Comparison of ENCODE assay signal across 10 cellular contexts in genomic region chr11:111983187-111983986, GRCh38. TPM values are rescaled to one million over a fixed set of nuclear protein-coding genes. Genes with fewer than 3 reads are reported as not detected.
A peak's percentile ranks its signal among the peaks of the same experiment; 100 is the strongest.
DNase-seq lines count a peak whose midpoint lies in the region; ATAC-seq and TF ChIP-seq lines count a peak whose summit lies in the region.
"Had no signal": no experiment of that assay in that cellular context is flagged by ENCODE, and none has a peak within 500 bp of the region (broad histone marks: within the 10 kb centered on the region; RNA-seq: fewer than 3 reads in every experiment).

No MANE protein-coding gene starts in this region.

- H3K4me3 ChIP-seq in HAP-1 = no peak overlapping the region

- CTCF ChIA-PET in activated CD8-positive, alpha-beta T cell treated with anti-CD3 and anti-CD28 coated beads, Interleukin-2, amount 10 ng/mL, durations not matched to agents 7 days and 5 days (lab: Charles Lee) = interaction anchor here (1.0 to 9.3 kb wide), 8 partner anchors 8 to 112 kb away, joined by 3 to 261 read pairs (median 8); partner anchors contain the start of genes ALG9 and DIXDC1

- no peaks in the 10 kb centered on the region for H3K27me3 ChIP-seq in HAP-1 (ENCODE audit: low read depth)

- TF ChIP-seq CTCF in osteocyte (IDR thresholded peaks at IDR 0.05) = no peak

- H3K27ac Mint-ChIP-seq in osteocyte (ENCODE audit: unreplicated experiment) = peak overlapping the region; percentile 9
- H3K27ac Mint-ChIP-seq in activated CD8-positive, alpha-beta T cell treated with anti-CD3 and anti-CD28 coated beads, Interleukin-2, amount 10 ng/mL, durations not matched to agents 7 days and 5 days = no peak overlapping the region
- H3K27ac Mint-ChIP-seq: effector memory CD8-positive, alpha-beta T cell had no signal

- no peaks in the 10 kb centered on the region for H3K9me3 Mint-ChIP-seq in osteocyte (ENCODE audit: unreplicated experiment)
- H3K9me3 Mint-ChIP-seq in activated CD8-positive, alpha-beta T cell treated with anti-CD3 and anti-CD28 coated beads, Interleukin-2, amount 10 ng/mL, durations not matched to agents 7 days and 5 days (ENCODE audit: insufficient read depth) = no peaks in the 10 kb centered on the region
- H3K9me3 Mint-ChIP-seq: effector memory CD8-positive, alpha-beta T cell had no signal

- POLR2A ChIA-PET in activated CD8-positive, alpha-beta T cell treated with anti-CD3 and anti-CD28 coated beads, Interleukin-2, amount 10 ng/mL, durations not matched to agents 7 days and 5 days (lab: Charles Lee) = no interaction called here

- no peaks in the 10 kb centered on the region; the same call in 1 of the 2 replicates for H3K36me3 ChIP-seq in HAP-1 (replicated peaks)

- H3K36me3 Mint-ChIP-seq in osteocyte (ENCODE audit: unreplicated experiment) = peaks cover 8% of the 10 kb centered on the region
- no peaks in the 10 kb centered on the region for H3K36me3 Mint-ChIP-seq in activated CD8-positive, alpha-beta T cell treated with anti-CD3 and anti-CD28 coated beads, Interleukin-2, amount 10 ng/mL, durations not matched to agents 7 days and 5 days (ENCODE audit: low read depth)

- peaks cover 14% of the 10 kb centered on the region for H3K4me1 Mint-ChIP-seq in osteocyte (ENCODE audit: unreplicated experiment)
- H3K4me1 Mint-ChIP-seq in activated CD8-positive, alpha-beta T cell treated with anti-CD3 and anti-CD28 coated beads, Interleukin-2, amount 10 ng/mL, durations not matched to agents 7 days and 5 days (ENCODE audit: low read depth) = no peaks in the 10 kb centered on the region

- in situ Hi-C loops in HAP-1 (cut with MboI; ENCODE audit: low sequenced_read_pairs) = no loop called here

- no peak for ATAC-seq in activated CD8-positive, alpha-beta T cell treated with anti-CD3 and anti-CD28 coated beads, Interleukin-2, amount 10 ng/mL, durations not matched to agents 7 days and 5 days
- ATAC-seq: effector memory CD8-positive, alpha-beta T cell had no signal

- H3K4me1 ChIP-seq in HAP-1 = peaks cover 17% of the 10 kb centered on the region

- no peaks in the 10 kb centered on the region for H3K9me3 ChIP-seq in HAP-1

- H3K27me3 Mint-ChIP-seq in osteocyte (ENCODE audit: unreplicated experiment) = no peaks in the 10 kb centered on the region
- peaks cover 5% of the 10 kb centered on the region for H3K27me3 Mint-ChIP-seq in activated CD8-positive, alpha-beta T cell treated with anti-CD3 and anti-CD28 coated beads, Interleukin-2, amount 10 ng/mL, durations not matched to agents 7 days and 5 days (ENCODE audit: low read depth)

- no peak overlapping the region for H3K4me3 Mint-ChIP-seq in osteocyte (ENCODE audit: unreplicated experiment)
- no peak overlapping the region for H3K4me3 Mint-ChIP-seq in activated CD8-positive, alpha-beta T cell treated with anti-CD3 and anti-CD28 coated beads, Interleukin-2, amount 10 ng/mL, durations not matched to agents 7 days and 5 days
- H3K4me3 Mint-ChIP-seq: effector memory CD8-positive, alpha-beta T cell had no signal

- DNase-seq in HAP-1 (ENCODE audit: low spot score in 2 of 2) (peak; percentile 86 to 94), anterior cingulate cortex (lab: John Stamatoyannopoulos, UW) (peak in 41 of 58 donors; percentile 6 to 77 (median 41)), hippocampal formation (lab: John Stamatoyannopoulos, UW) (peak; percentile 61 to 74), osteocyte (ENCODE audit: extremely low spot score, unreplicated experiment) (no peak), activated T-cell treated with anti-CD3 and anti-CD28 coated beads for 4 hours (no peak), SKM-1 (lab: John Stamatoyannopoulos, UW; ENCODE audit: unreplicated experiment) (no peak)
- DNase-seq in activated naive CD4-positive, alpha-beta T cell treated with Interleukin-2 at 50 U/mL for 16 hours = no peak
- DNase-seq in activated CD8-positive, alpha-beta T cell treated with anti-CD3 and anti-CD28 coated beads, Interleukin-2, amount 10 ng/mL, durations not matched to agents 7 days and 5 days = no peak
- DNase-seq: activated CD4-positive, alpha-beta T cell treated with anti-CD3 and anti-CD28 coated beads for 4 hours; effector memory CD8-positive, alpha-beta T cell had no signal

RNA-seq across cellular contexts. Expression of gene DLAT, which starts 41.8 kb away (rescaled TPM):
- 26.3 and 26.4 TPM in 2 replicates for total RNA-seq in osteocyte
- total RNA-seq in activated CD8-positive, alpha-beta T cell treated with anti-CD3 and anti-CD28 coated beads, Interleukin-2, amount 10 ng/mL, durations not matched to agents 7 days and 5 days = 10 to 100 TPM; 35.4 to 36.7 TPM

RNA-seq across cellular contexts. Expression of gene DIXDC1, which starts 46.2 kb away (rescaled TPM):
- total RNA-seq in osteocyte = 9.7 and 10.6 TPM in 2 replicates
- total RNA-seq in activated CD8-positive, alpha-beta T cell treated with anti-CD3 and anti-CD28 coated beads, Interleukin-2, amount 10 ng/mL, durations not matched to agents 7 days and 5 days = 1 to 10 TPM; 3.1 to 5.1 TPM

Comparison
In these comparisons a context has a peak if more than half of its experiments do, and no peak if none do; other contexts are left out.
1. DNase-seq: peak in HAP-1 (2 of 2), anterior cingulate cortex (41 of 58) and hippocampal formation (2 of 2); none in osteocyte (single experiment), activated T-cell treated with anti-CD3 and anti-CD28 coated beads for 4 hours (single experiment), activated naive CD4-positive, alpha-beta T cell treated with Interleukin-2 at 50 U/mL for 16 hours (single experiment), activated CD8-positive, alpha-beta T cell treated with anti-CD3 and anti-CD28 coated beads, Interleukin-2, amount 10 ng/mL, durations not matched to agents 7 days and 5 days (single experiment) and SKM-1 (single experiment).